In genomic region chr17:27217631-27218030, GRCh38 we compare ENCODE assay signal across 10 cellular contexts.
DNase-seq lines count a peak whose midpoint lies in the region; ATAC-seq lines count a peak whose summit lies in the region.
"Had no signal": no experiment of that assay in that cellular context is flagged by ENCODE, and none has a peak within 500 bp of the region (broad histone marks: within the 10 kb centered on the region; RNA-seq: fewer than 3 reads in every experiment).

No MANE protein-coding gene starts in this region.

- no peaks in the 10 kb centered on the region for H3K9me3 ChIP-seq in T-helper 17 cell (ENCODE audit: control insufficient read depth, low read length, poor library complexity, severe bottlenecking)

- DNase-seq in Daoy (ENCODE audit: low read depth) (peak; percentile 25), T-helper 17 cell (no peak), NCI-H526 (lab: John Stamatoyannopoulos, UW) (no peak), cerebellum (ENCODE audit: low spot score) (no peak)
- no peak for DNase-seq in stimulated activated CD4-positive, alpha-beta T cell treated with anti-CD3 and anti-CD28 coated beads, Interleukin-4, amount 100 ng/mL, for 4 hours
- DNase-seq in T-helper 2 cell treated with Interferon-gamma antibody and Interleukin-4, amounts not matched to agents 5 μg/mL and 100 μg/mL, for 36 hours (ENCODE audit: low spot score), result no peak
- DNase-seq: left ventricle myocardium inferior; stimulated activated CD4-positive, alpha-beta T cell treated with anti-CD3 and anti-CD28 coated beads, Interleukin-12 subunit alpha, Interleukin-12 subunit beta, amount 100 ng/mL, for 4 hours had no signal

- ATAC-seq in GM19395 (IDR thresholded peaks at IDR 0.05; ENCODE audit: unreplicated experiment), result peak; percentile 77
- peak; percentile 62 for ATAC-seq in HG03039 (IDR thresholded peaks at IDR 0.05; ENCODE audit: unreplicated experiment)
- peak; percentile 91 for ATAC-seq in T-helper 17 cell

- H3K4me3 Mint-ChIP-seq in T-helper 17 cell, result peak overlapping the region; percentile 15
- no peak overlapping the region for H3K4me3 Mint-ChIP-seq in T-helper 2 cell treated with Interferon-gamma antibody and Interleukin-4, amounts not matched to agents 5 μg/mL and 100 μg/mL, for 36 hours

- H3K27me3 Mint-ChIP-seq in T-helper 17 cell, result peaks cover 11% of the 10 kb centered on the region
- H3K27me3 Mint-ChIP-seq in T-helper 2 cell treated with Interferon-gamma antibody and Interleukin-4, amounts not matched to agents 5 μg/mL and 100 μg/mL, for 36 hours (ENCODE audit: low read depth), result peaks cover 3% of the 10 kb centered on the region

- no peaks in the 10 kb centered on the region for H3K36me3 Mint-ChIP-seq in T-helper 17 cell (ENCODE audit: low read depth)
- H3K36me3 Mint-ChIP-seq in T-helper 2 cell treated with Interferon-gamma antibody and Interleukin-4, amounts not matched to agents 5 μg/mL and 100 μg/mL, for 36 hours (ENCODE audit: low read depth), result no peaks in the 10 kb centered on the region

- H3K4me1 Mint-ChIP-seq in T-helper 17 cell, result peaks cover 12% of the 10 kb centered on the region
- peaks cover 11% of the 10 kb centered on the region for H3K4me1 Mint-ChIP-seq in T-helper 2 cell treated with Interferon-gamma antibody and Interleukin-4, amounts not matched to agents 5 μg/mL and 100 μg/mL, for 36 hours (ENCODE audit: low read depth)

- H3K9me3 Mint-ChIP-seq in T-helper 2 cell treated with Interferon-gamma antibody and Interleukin-4, amounts not matched to agents 5 μg/mL and 100 μg/mL, for 36 hours, result peaks cover 3% of the 10 kb centered on the region

- peak overlapping the region; percentile 60 for H3K27ac Mint-ChIP-seq in T-helper 17 cell
- no peak overlapping the region for H3K27ac Mint-ChIP-seq in T-helper 2 cell treated with Interferon-gamma antibody and Interleukin-4, amounts not matched to agents 5 μg/mL and 100 μg/mL, for 36 hours
